Comparison of ENCODE assay signal across 15 cellular contexts in genomic region chrX:110268875-110269274, GRCh38. TPM values are rescaled to one million over a fixed set of nuclear protein-coding genes. Genes with fewer than 3 reads are reported as not detected.
DNase-seq lines count a peak whose midpoint lies in the region; ATAC-seq, FAIRE-seq and TF ChIP-seq lines count a peak whose summit lies in the region.
"Had no signal": no experiment of that assay in that cellular context is flagged by ENCODE, and none has a peak within 500 bp of the region (broad histone marks: within the 10 kb centered on the region; RNA-seq: fewer than 3 reads in every experiment).

No MANE protein-coding gene starts in this region.

- no peaks in the 10 kb centered on the region for H3F3A ChIP-seq in PC-3 (ENCODE audit: low read length, unreplicated experiment)

- no peak for TF ChIP-seq POLR2A in HepG2 (IDR thresholded peaks at IDR 0.05; ENCODE audit: insufficient read depth in 1 of 2, low read depth in 2 of 2, low read length in 2 of 2)

- CTCF ChIA-PET in CD4-positive, alpha-beta T cell (lab: Charles Lee): no interaction called here
- CTCF ChIA-PET in PC-3 (lab: Charles Lee): interaction anchor here (0.6 kb wide), 1 partner anchor 123 kb away, joined by 4 read pairs; no protein-coding TSS in a partner anchor
- CTCF ChIA-PET in HepG2 (lab: Yijun Ruan, JAX; ENCODE audit: low intra/inter-chr PET ratio, low total read pairs): no interaction called here

- POLR2A ChIA-PET in CD4-positive, alpha-beta T cell (lab: Charles Lee): interaction anchor here (0.6 kb wide), 1 partner anchor 33 kb away, joined by 3 read pairs; no protein-coding TSS in a partner anchor
- POLR2A ChIA-PET in PC-3 (lab: Charles Lee; ENCODE audit: unreplicated experiment): no interaction called here
- POLR2A ChIA-PET in HepG2 (lab: Yijun Ruan, JAX): no interaction called here

- TF ChIP-seq CTCF in CD4-positive, alpha-beta T cell (IDR thresholded peaks at IDR 0.05): no peak
- TF ChIP-seq CTCF in PC-3 (conservative IDR thresholded peaks at IDR 0.05; ENCODE audit: low read depth, low read length) (no peak), fibroblast of pulmonary artery (IDR thresholded peaks at IDR 0.05; ENCODE audit: low read length, missing control alignments) (no peak), HepG2 (CRISPR knock-in tag; IDR thresholded peaks at IDR 0.05) (no peak)

- no peaks in the 10 kb centered on the region for H3K27me3 ChIP-seq in CD4-positive, alpha-beta T cell (ENCODE audit: control insufficient read depth, insufficient read depth, low read length)
- H3K27me3 ChIP-seq in PC-3 (ENCODE audit: low read length) (no peaks in the 10 kb centered on the region), HepG2 (ENCODE audit: control insufficient read depth in 1 of 2, insufficient read depth in 2 of 2, low read length in 2 of 2) (no peaks in the 10 kb centered on the region)

- no peak overlapping the region for H3K4me3 ChIP-seq in PC-3 (ENCODE audit: low read length)
- no peak overlapping the region for H3K4me3 ChIP-seq in fibroblast of pulmonary artery (replicated peaks; ENCODE audit: low read depth, low read length)
- no peak overlapping the region for H3K4me3 ChIP-seq in HepG2 (replicated peaks in 1 of 3; ENCODE audit: insufficient read depth in 1 of 3, low read depth in 2 of 3, low read length in 3 of 3)
- H3K4me3 ChIP-seq: prostate gland had no signal

- no peaks in the 10 kb centered on the region for H3K9me3 ChIP-seq in CD4-positive, alpha-beta T cell (ENCODE audit: control insufficient read depth, low read length)
- H3K9me3 ChIP-seq in PC-3 (ENCODE audit: low read length): no peaks in the 10 kb centered on the region
- H3K9me3 ChIP-seq in HepG2 (ENCODE audit: low read length): no peaks in the 10 kb centered on the region
- H3K9me3 ChIP-seq: prostate gland had no signal

- H3K27ac ChIP-seq in CD4-positive, alpha-beta T cell (ENCODE audit: low read depth, low read length): no peak overlapping the region
- no peak overlapping the region for H3K27ac ChIP-seq in PC-3 (ENCODE audit: low read length)
- H3K27ac ChIP-seq in HepG2 (ENCODE audit: extremely low read length, insufficient read depth, low read length): no peak overlapping the region
- H3K27ac ChIP-seq: prostate gland had no signal

- intact Hi-C loops in CD4-positive, alpha-beta T cell (cut with DNase I, micrococcal nuclease): loop anchor here in 1 of 2 experiments (5.0 kb wide), 1 partner anchor 43 kb away; no protein-coding TSS in a partner anchor
- intact Hi-C loops in PC-3 (cut with micrococcal nuclease): no loop called here
- intact Hi-C loops in HepG2 (cut with micrococcal nuclease; ENCODE audit: unreplicated experiment): no loop called here

- no peaks in the 10 kb centered on the region for H3K9me2 ChIP-seq in PC-3 (replicated peaks; ENCODE audit: low read length)

- H3K27me3 Mint-ChIP-seq in CD4-positive, alpha-beta T cell: no peaks in the 10 kb centered on the region
- H3K27me3 Mint-ChIP-seq: memory B cell had no signal

- ATAC-seq in CD4-positive, alpha-beta T cell (ENCODE audit: poor library complexity): peak; percentile 56
- ATAC-seq in PC-3: peak; percentile 40; the same call in 1 of the 2 replicates
- ATAC-seq in HepG2: no peak
- no peak for ATAC-seq in HG02885 (IDR thresholded peaks at IDR 0.05; ENCODE audit: poor library complexity, unreplicated experiment)

- 100% methylated on average over 1 of the region's 1 CpG for WGBS in HepG2 (ENCODE audit: low lambda C conversion rate)

- H3K36me3 Mint-ChIP-seq in CD4-positive, alpha-beta T cell (ENCODE audit: low read depth): no peaks in the 10 kb centered on the region

- BruUV-seq in PC-3 (replicated peaks; lab: Mats Ljungman, UMichigan) (no TSS peak), HepG2 (replicated peaks; lab: Mats Ljungman, UMichigan) (no TSS peak)

- peaks cover 9% of the 10 kb centered on the region; the same call in 1 of the 2 replicates for H3K4me1 ChIP-seq in PC-3 (ENCODE audit: insufficient read depth, low read length)
- H3K4me1 ChIP-seq in HepG2 (ENCODE audit: insufficient read depth, low read length): no peaks in the 10 kb centered on the region
- H3K4me1 ChIP-seq: prostate gland had no signal

- no peaks in the 10 kb centered on the region for H3K9me3 Mint-ChIP-seq in CD4-positive, alpha-beta T cell
- H3K9me3 Mint-ChIP-seq: memory B cell had no signal

- H3K4me2 ChIP-seq in PC-3 (ENCODE audit: low read length) (no peak overlapping the region), HepG2 (ENCODE audit: low read depth, low read length) (no peak overlapping the region)

- peaks cover 30% of the 10 kb centered on the region; the same call in 1 of the 2 replicates for H3K79me2 ChIP-seq in PC-3 (ENCODE audit: low read length)
- H3K79me2 ChIP-seq in HepG2 (ENCODE audit: insufficient read depth, low read length): no peaks in the 10 kb centered on the region

- in situ Hi-C loops in HepG2 (cut with HindIII; ENCODE audit: extremely low pct_ligation_motif_present, low pct_unique_long_range_greater_than_20kb): no loop called here

- H4K20me1 ChIP-seq in PC-3 (ENCODE audit: low read length) (no peaks in the 10 kb centered on the region), HepG2 (ENCODE audit: insufficient read depth, low read length) (no peaks in the 10 kb centered on the region)

- TF ChIP-seq EP300 in HepG2 (IDR thresholded peaks at IDR 0.05; ENCODE audit: low read depth in 2 of 2, low read length in 2 of 2) (no peak), HepG2 (CRISPR knock-in tag; IDR thresholded peaks at IDR 0.05; ENCODE audit: borderline replicate concordance) (no peak)

- peak overlapping the region; percentile 31 for H3K4me3 Mint-ChIP-seq in CD4-positive, alpha-beta T cell
- H3K4me3 Mint-ChIP-seq: memory B cell had no signal

- peak overlapping the region; percentile 84 for H3K27ac Mint-ChIP-seq in CD4-positive, alpha-beta T cell

- DNase-seq in CD4-positive, alpha-beta T cell: no peak
- DNase-seq in DMS53 (lab: John Stamatoyannopoulos, UW) (peak; percentile 54), PC-3 (no peak), fibroblast of pulmonary artery (ENCODE audit: low read depth) (peak; percentile 20), DMS114 treated with DMSO at 0.1 percent for 48 hours (lab: John Stamatoyannopoulos, UW; ENCODE audit: unreplicated experiment) (no peak), HepG2 (ENCODE audit: low spot score) (no peak)
- DNase-seq: activated CD4-positive, alpha-beta T cell treated with anti-CD3 and anti-CD28 coated beads, Interleukin-2, amount 50 U/mL, for 48 hours; DMS153; effector CD8-positive, alpha-beta T cell; kidney; NCI-H146 had no signal

- TF ChIP-seq RAD21 in HepG2 (CRISPR knock-in tag; IDR thresholded peaks at IDR 0.05): no peak

- no peaks in the 10 kb centered on the region for H3K36me3 ChIP-seq in PC-3 (ENCODE audit: low read depth, low read length)
- H3K36me3 ChIP-seq in HepG2 (replicated peaks in 1 of 2; ENCODE audit: control insufficient read depth in 1 of 2, insufficient read depth in 2 of 2, low read length in 2 of 2): no peaks in the 10 kb centered on the region
- H3K36me3 ChIP-seq: prostate gland had no signal

- FAIRE-seq in HepG2 (lab: Jason Lieb, UNC): no peak
- FAIRE-seq: H54, kidney had no signal

- H2AFZ ChIP-seq in PC-3 (ENCODE audit: low read length): no peak overlapping the region
- H2AFZ ChIP-seq in HepG2 (ENCODE audit: low read length): no peak overlapping the region

- peaks cover 59% of the 10 kb centered on the region for H3K4me1 Mint-ChIP-seq in CD4-positive, alpha-beta T cell (ENCODE audit: low read depth)

- H3K9ac ChIP-seq in PC-3 (ENCODE audit: low read length): no peak overlapping the region
- H3K9ac ChIP-seq in HepG2 (ENCODE audit: insufficient read depth, low read depth, low read length): no peak overlapping the region

TF ChIP-seq in HepG2, 621 proteins besides CTCF, POLR2A, EP300 and RAD21 (continues in another document):
- TF ChIP-seq NFATC3 (CRISPR knock-in tag; IDR thresholded peaks at IDR 0.05) (no peak), ZNF343 (CRISPR knock-in tag; IDR thresholded peaks at IDR 0.05) (no peak), ZNF496 (CRISPR knock-in tag; IDR thresholded peaks at IDR 0.05; ENCODE audit: insufficient replicate concordance) (no peak), ZNF562 (CRISPR knock-in tag; IDR thresholded peaks at IDR 0.05; ENCODE audit: borderline replicate concordance) (no peak), THAP11 (CRISPR knock-in tag; IDR thresholded peaks at IDR 0.05) (no peak), TBX2 (CRISPR knock-in tag; IDR thresholded peaks at IDR 0.05; ENCODE audit: borderline replicate concordance) (no peak), CBX5 (CRISPR knock-in tag; IDR thresholded peaks at IDR 0.05; ENCODE audit: borderline replicate concordance) (no peak)

RNA-seq across cellular contexts. Expression of gene AMMECR1, which starts 49.0 kb away (rescaled TPM):
- 1 to 10 TPM; 7.8 to 7.9 TPM for total RNA-seq in CD4-positive, alpha-beta T cell
- total RNA-seq in PC-3 (2014; rRNA removed) (12.7 and 14.2 TPM in 2 replicates), HepG2 (2016; rRNA removed; fragmentation: Illumina TruSeq; extraction: Trizol) (7.5 and 8.6 TPM in 2 replicates)
- total RNA-seq in HepG2 (2016; cell fraction: cytosol; rRNA removed; fragmentation: Illumina TruSeq; extraction: Trizol; ENCODE audit: low read depth): 1.1 and 1.5 TPM in 2 replicates
- total RNA-seq in HepG2 (2016; cell fraction: insoluble cytoplasmic fraction; rRNA removed; fragmentation: Illumina TruSeq; extraction: Trizol): 7.4 and 9.7 TPM in 2 replicates
- total RNA-seq in HepG2 (2016; cell fraction: membrane; rRNA removed; fragmentation: Illumina TruSeq; extraction: Trizol): 3.4 and 4.0 TPM in 2 replicates
- 8.1 and 9.4 TPM in 2 replicates for total RNA-seq in HepG2 (2016; cell fraction: nucleus; rRNA removed; fragmentation: Illumina TruSeq; extraction: Trizol)
- polyA plus RNA-seq in HepG2 (2011; rRNA removed): 1.8 and 3.1 TPM in 2 replicates
- 1.2 and 1.6 TPM in 2 replicates for polyA plus RNA-seq in HepG2 (2011; cell fraction: cytosol; rRNA removed)
- polyA plus RNA-seq in HepG2 (2011; cell fraction: nucleus; rRNA removed): 1.7 and 2.0 TPM in 2 replicates
- polyA plus RNA-seq in HepG2 (2012): 1.7 and 2.6 TPM in 2 replicates
- polyA plus RNA-seq in HepG2 (2016; cell fraction: cytosol; fragmentation: Illumina TruSeq; extraction: Trizol; ENCODE audit: low read depth): 1.0 and 1.4 TPM in 2 replicates
- polyA plus RNA-seq in HepG2 (2016; cell fraction: insoluble cytoplasmic fraction; fragmentation: Illumina TruSeq; extraction: Trizol; ENCODE audit: low read depth): 9.1 and 9.4 TPM in 2 replicates
- polyA plus RNA-seq in HepG2 (2016; cell fraction: membrane; fragmentation: Illumina TruSeq; extraction: Trizol; ENCODE audit: low read depth): 2.3 and 2.6 TPM in 2 replicates
- 6.1 and 6.2 TPM in 2 replicates for polyA plus RNA-seq in HepG2 (2016; cell fraction: nucleus; fragmentation: Illumina TruSeq; extraction: Trizol; ENCODE audit: insufficient read depth, low read depth)
- polyA minus RNA-seq in HepG2 (2011; rRNA and poly(A)+ RNA removed; ENCODE audit: low replicate concordance): 6.0 and 12.4 TPM in 2 replicates
- polyA minus RNA-seq in HepG2 (2011; cell fraction: cytosol; rRNA and poly(A)+ RNA removed): 1.5 and 1.9 TPM in 2 replicates
- polyA minus RNA-seq in HepG2 (2011; cell fraction: nucleus; rRNA and poly(A)+ RNA removed): 10.1 and 13.5 TPM in 2 replicates

Comparison
In these comparisons a context has a peak if more than half of its experiments do, and no peak if none do; other contexts are left out.
1. ATAC-seq: peak in CD4-positive, alpha-beta T cell (single experiment) and PC-3 (single experiment); none in HepG2 (single experiment) and HG02885 (single experiment).
2. DNase-seq: peak in DMS53 (single experiment) and fibroblast of pulmonary artery (single experiment); none in CD4-positive, alpha-beta T cell (0 of 10), PC-3 (single experiment), DMS114 treated with DMSO at 0.1 percent for 48 hours (single experiment) and HepG2 (single experiment).